In genomic region chr19:45164577-45165335, GRCh38 we compare ENCODE assay signal across 9 cellular contexts. TPM values are rescaled to one million over a fixed set of nuclear protein-coding genes. Genes with fewer than 3 reads are reported as not detected.
DNase-seq lines count a peak whose midpoint lies in the region; ATAC-seq, FAIRE-seq and TF ChIP-seq lines count a peak whose summit lies in the region.
"Had no signal": no experiment of that assay in that cellular context is flagged by ENCODE, and none has a peak within 500 bp of the region (broad histone marks: within the 10 kb centered on the region; RNA-seq: fewer than 3 reads in every experiment).

No MANE protein-coding gene starts in this region.

- H3K4me1 ChIP-seq in Peyer's patch: peaks cover 0 to 11% (median 4%) of the 10 kb centered on the region in 4 donors
- no peaks in the 10 kb centered on the region for H3K4me1 ChIP-seq in adrenal gland (replicated peaks in 1 of 2)
- peaks cover 7 to 38% (median 34%) of the 10 kb centered on the region in 4 donors for H3K4me1 ChIP-seq in stomach

- H3K9me3 ChIP-seq in Peyer's patch (no peaks in the 10 kb centered on the region), adrenal gland (replicated peaks in 1 of 3) (no peaks in the 10 kb centered on the region), stomach (no peaks in the 10 kb centered on the region)

- TF ChIP-seq POLR2A in GM12892 (IDR thresholded peaks at IDR 0.05; ENCODE audit: low read depth, low read length) (no peak), Peyer's patch (IDR thresholded peaks at IDR 0.05) (no peak), adrenal gland (IDR thresholded peaks at IDR 0.05) (no peak), stomach (IDR thresholded peaks at IDR 0.05) (no peak)

- peak; percentile 87 for FAIRE-seq in GM12892 (lab: Jason Lieb, UNC)

- 33 to 64% (median 54%) methylated on average over 3 to 27 of the region's 27 CpGs for WGBS in adrenal gland, 4 donors
- WGBS in stomach, 5 donors: 25 to 48% (median 32%) methylated on average over 16 to 27 of the region's 27 CpGs

- H3K4me3 ChIP-seq in Peyer's patch: peak overlapping the region in 1 of 4 donors; percentile 3
- H3K4me3 ChIP-seq in adrenal gland: no peak overlapping the region
- H3K4me3 ChIP-seq in stomach: no peak overlapping the region

- H3K36me3 ChIP-seq in Peyer's patch (no peaks in the 10 kb centered on the region), adrenal gland (replicated peaks in 1 of 2) (no peaks in the 10 kb centered on the region), stomach (peaks cover 0 to 6% (median 2%) of the 10 kb centered on the region in 4 donors)

- intact Hi-C loops in adrenal gland (cut with DNase I) (no loop called here), stomach (cut with DNase I; ENCODE audit: low total_unique reads) (no loop called here)

- TF ChIP-seq CTCF in Peyer's patch (IDR thresholded peaks at IDR 0.05): peak in 1 of 6 experiments; percentile 9
- no peak for TF ChIP-seq CTCF in adrenal gland (IDR thresholded peaks at IDR 0.05)
- TF ChIP-seq CTCF in stomach (IDR thresholded peaks at IDR 0.05): no peak

- H3K27ac ChIP-seq in Peyer's patch (peak overlapping the region in 1 of 4 donors; percentile 36), adrenal gland (no peak overlapping the region), stomach (no peak overlapping the region)

- ATAC-seq in HG02571 (IDR thresholded peaks at IDR 0.05; ENCODE audit: unreplicated experiment) (peak; percentile 60), left lobe of liver (peak; percentile 5)
- ATAC-seq: Panc1 had no signal

- no peak for TF ChIP-seq EP300 in stomach (IDR thresholded peaks at IDR 0.05)

- no peaks in the 10 kb centered on the region for H3K27me3 ChIP-seq in Peyer's patch
- H3K27me3 ChIP-seq in adrenal gland: peaks cover 7% of the 10 kb centered on the region
- H3K27me3 ChIP-seq in stomach: peaks cover 0 to 30% (median 20%) of the 10 kb centered on the region in 3 donors

- DNase-seq in GM12892 (ENCODE audit: insufficient read length): peak; percentile 81
- DNase-seq in Peyer's patch: peak; percentile 64 to 77 (median 70)
- DNase-seq in adrenal gland: peak in 4 of 7 donors; percentile 44 to 62 (median 53)
- no peak for DNase-seq in left lobe of liver (ENCODE audit: low spot score)
- peak; percentile 82 for DNase-seq in stomach
- no peak for DNase-seq in 8988T
- DNase-seq in T1000 (lab: John Stamatoyannopoulos, UW): no peak

RNA-seq across cellular contexts. Expression of gene NKPD1, which starts 4.0 kb away (rescaled TPM):
- 0.11 TPM for polyA plus RNA-seq in GM12892 (2012; ENCODE audit: missing spikeins)
- under 1 TPM in 2 of 4 donors, not detected in 2; 0.35 to 0.40 TPM for total RNA-seq in Peyer's patch
- total RNA-seq in adrenal gland: 1 to 10 TPM in 1 of 8 donors, under 1 TPM in 6, not detected in 1; 0.06 to 1.1 (median 0.27) TPM
- polyA plus RNA-seq in adrenal gland: under 1 TPM in 2 of 3 donors, not detected in 1; 0.13 to 0.16 TPM
- not detected for total RNA-seq in left lobe of liver
- total RNA-seq in stomach: not detected
- polyA plus RNA-seq in stomach: under 1 TPM in 1 of 3 donors, not detected in 2; 0.20 TPM

RNA-seq across cellular contexts. Expression of gene TRAPPC6A, which starts 13.3 kb away (rescaled TPM):
- polyA plus RNA-seq in GM12892 (2012; ENCODE audit: missing spikeins): 41.1 TPM
- total RNA-seq in Peyer's patch (10 to 100 TPM; 11.4 to 58.6 (median 21.6) TPM), adrenal gland (10 to 100 TPM; 24.6 to 71.4 (median 37.9) TPM), left lobe of liver (30.6 TPM), stomach (10 to 100 TPM in 3 of 5 donors, 1 to 10 TPM in 1, not detected in 1; 8.7 to 40.7 (median 27.8) TPM)
- polyA plus RNA-seq in adrenal gland (10 to 100 TPM in 2 of 3 donors, 1 to 10 TPM in 1; 5.1 to 41.7 (median 34.3) TPM), stomach (10 to 100 TPM; 53.5 to 59.4 (median 58.1) TPM)

RNA-seq across cellular contexts. Expression of gene BLOC1S3, which starts 13.8 kb away (rescaled TPM):
- polyA plus RNA-seq in GM12892 (2012; ENCODE audit: missing spikeins): 3.3 TPM
- total RNA-seq in Peyer's patch (10 to 100 TPM in 2 of 4 donors, 1 to 10 TPM in 2; 6.6 to 18.0 (median 10.3) TPM), adrenal gland (10 to 100 TPM; 13.6 to 25.5 (median 19.0) TPM), left lobe of liver (6.5 TPM), stomach (10 to 100 TPM in 2 of 5 donors, 1 to 10 TPM in 3; 3.1 to 71.0 (median 8.3) TPM)
- polyA plus RNA-seq in adrenal gland (10 to 100 TPM in 1 of 3 donors, 1 to 10 TPM in 2; 3.9 to 11.9 (median 4.1) TPM), stomach (1 to 10 TPM; 3.5 to 7.5 (median 4.3) TPM)

Comparison
In these comparisons a context has a peak if more than half of its experiments do, and no peak if none do; other contexts are left out.
1. DNase-seq: peak in GM12892 (single experiment), Peyer's patch (3 of 3), adrenal gland (4 of 7) and stomach (single experiment); none in left lobe of liver (single experiment), 8988T (single experiment) and T1000 (single experiment).